Comparison of ENCODE assay signal across 20 cellular contexts in the genomic region with DNA sequence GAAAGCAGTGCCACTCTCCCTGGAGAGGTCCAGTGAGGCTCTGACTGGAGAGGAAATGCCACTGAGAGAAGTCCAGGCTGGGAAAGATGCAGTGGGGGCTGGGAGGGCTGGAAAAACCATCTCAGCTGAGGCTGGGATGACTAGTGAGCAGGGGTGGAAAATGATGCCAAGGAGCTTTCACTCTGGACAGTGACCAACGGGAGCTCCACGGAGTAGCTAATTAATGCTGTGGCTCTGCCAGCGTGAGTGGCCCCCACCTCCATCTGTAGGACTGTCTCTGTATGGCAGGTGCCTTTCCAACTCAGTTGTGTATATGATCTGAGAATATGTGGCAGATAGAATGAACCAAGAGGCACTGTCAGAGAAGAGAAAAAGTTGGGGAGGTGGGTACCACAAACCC.
"Had no signal": no experiment of that assay in that cellular context is flagged by ENCODE, and none has a peak within 500 bp of the region (broad histone marks: within the 10 kb centered on the region; RNA-seq: fewer than 3 reads in every experiment).

No MANE protein-coding gene starts in this region.

- H3K27ac ChIP-seq: HL-60, KMS-11 had no signal

- H3K4me1 Mint-ChIP-seq: IgD-negative memory B cell had no signal

- H3K36me3 Mint-ChIP-seq: IgD-negative memory B cell had no signal

- DNase-seq: Kasumi-1, MM.1S, NCI-H1092 treated with DMSO at 0.1 percent for 48 hours, NCI-H1436, NCI-H1694, NCI-H187 treated with DMSO at 0.1 percent for 48 hours, NCI-H2029 treated with DMSO at 0.1 percent for 48 hours, NCI-H2227 treated with DMSO at 0.1 percent for 48 hours, NCI-H510A treated with DMSO at 0.1 percent for 48 hours, NCI-H526, NCI-H82, RPMI8226, SHP77, SK-N-SH, SW 1271, T-helper 1 cell had no signal

- ATAC-seq: K562 had no signal

- H3K4me3 Mint-ChIP-seq: IgD-negative memory B cell had no signal

- H3K9me3 Mint-ChIP-seq: IgD-negative memory B cell had no signal

- H3K27ac Mint-ChIP-seq: IgD-negative memory B cell had no signal
